1 cellular context compared by ENCODE assay signal in the genomic region with DNA sequence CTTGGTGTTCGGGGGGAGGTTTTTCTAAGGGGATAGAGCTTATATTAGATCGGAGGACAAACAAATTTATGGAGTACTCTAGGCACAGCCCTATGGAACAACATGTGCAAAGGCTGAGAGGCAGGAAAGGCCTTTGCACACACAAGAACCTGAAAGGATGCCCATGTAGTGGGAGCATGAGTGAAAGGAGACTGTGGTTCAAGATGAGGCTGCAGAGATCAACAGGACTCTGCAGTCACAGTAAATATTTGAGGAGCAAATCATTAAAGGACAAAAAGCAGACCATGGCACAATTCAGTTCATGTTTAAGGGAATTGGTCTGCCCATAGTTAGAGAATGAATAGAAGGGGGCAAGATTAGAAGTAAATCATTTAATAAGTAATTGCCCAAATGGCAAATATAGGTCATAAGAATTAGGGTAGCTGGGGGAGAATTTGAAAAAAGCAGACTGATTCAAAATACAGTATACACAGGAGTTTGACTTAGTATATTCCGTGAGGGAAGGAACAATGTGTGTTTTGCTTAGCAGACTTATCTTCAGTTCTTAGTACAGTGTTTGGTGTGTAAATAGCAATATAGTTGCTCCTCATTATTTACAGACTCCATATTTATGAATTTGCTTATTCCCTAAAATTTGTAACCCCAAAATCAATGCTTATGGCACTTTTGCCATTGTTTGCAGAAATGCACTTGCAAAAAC.
TF ChIP-seq lines count a peak whose summit lies in the region.

No MANE protein-coding gene starts in this region.

TF ChIP-seq in liver, 16 proteins besides CTCF, POLR2A, EP300 and RAD21 (continued from another document):
- TF ChIP-seq YY1 (IDR thresholded peaks at IDR 0.05) = peak; percentile 34
- peak; percentile 72 to 77 for TF ChIP-seq HNF4A (conservative IDR thresholded peaks at IDR 0.05)
- TF ChIP-seq JUND (IDR thresholded peaks at IDR 0.05) = peak; percentile 28 to 43
- peak; percentile 52 to 81 for TF ChIP-seq RXRA (IDR thresholded peaks at IDR 0.05)
- peak; percentile 59 for TF ChIP-seq FOXA2 (IDR thresholded peaks at IDR 0.05)
- TF ChIP-seq ZBTB33 (IDR thresholded peaks at IDR 0.05) = peak; percentile 13
